Comparison of ENCODE assay signal across 8 cellular contexts in genomic region chr10:90780488-90780887, GRCh38.
"Had no signal": no experiment of that assay in that cellular context is flagged by ENCODE, and none has a peak within 500 bp of the region (broad histone marks: within the 10 kb centered on the region; RNA-seq: fewer than 3 reads in every experiment).

No MANE protein-coding gene starts in this region.

- H3K27ac ChIP-seq: HL-60 had no signal

- H3K27ac Mint-ChIP-seq: GM23338, HFFc6 had no signal

- H3K4me1 ChIP-seq: HAP-1 had no signal

- H3K9me3 Mint-ChIP-seq: GM23338, HFFc6 had no signal

- H3K4me3 Mint-ChIP-seq: GM23338, HFFc6 had no signal

- ATAC-seq: GM23338 had no signal

- H3K4me2 ChIP-seq: GM23338 had no signal

- H3K9me3 ChIP-seq: HAP-1 had no signal

- H2AFZ ChIP-seq: GM23338 had no signal

- DNase-seq: H7, HFFc6, IMR-90, KG1 had no signal

- FAIRE-seq: K562 had no signal

- H3K36me3 ChIP-seq: HAP-1 had no signal

- H3K4me3 ChIP-seq: GM23338, HAP-1, K562 had no signal
